ENCODE assay signal across 8 cellular contexts in the genomic region with DNA sequence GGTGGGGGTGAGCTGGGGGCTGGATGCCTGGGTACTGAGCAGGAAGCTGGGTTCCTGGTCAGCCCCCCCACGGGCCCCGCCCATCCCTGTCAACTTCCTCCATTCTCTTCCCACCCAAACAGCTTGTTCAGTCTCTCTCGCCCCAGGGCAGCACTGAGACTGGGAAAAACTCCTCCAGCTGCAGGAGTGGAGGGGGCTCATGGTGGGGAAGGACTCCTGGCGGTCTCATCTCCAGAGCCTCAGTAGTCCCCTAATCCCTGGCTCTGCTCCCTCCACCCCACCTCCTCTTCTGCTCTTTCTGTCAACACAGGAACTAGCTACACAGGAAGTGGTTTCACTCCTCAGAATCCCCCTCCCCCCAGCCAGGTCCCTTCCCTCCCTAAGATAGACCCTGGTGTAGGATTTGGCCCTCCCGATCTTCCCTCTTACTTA. TPM values are rescaled to one million over a fixed set of nuclear protein-coding genes. Genes with fewer than 3 reads are reported as not detected.
DNase-seq lines count a peak whose midpoint lies in the region; ATAC-seq, FAIRE-seq and TF ChIP-seq lines count a peak whose summit lies in the region.

A gene with protein sequence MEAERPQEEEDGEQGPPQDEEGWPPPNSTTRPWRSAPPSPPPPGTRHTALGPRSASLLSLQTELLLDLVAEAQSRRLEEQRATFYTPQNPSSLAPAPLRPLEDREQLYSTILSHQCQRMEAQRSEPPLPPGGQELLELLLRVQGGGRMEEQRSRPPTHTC (minus strand): TSS at position 36 of the 432 bp plus-strand sequence. CDS start 130 bp downstream, outside the sequence.

- peak within 1 kb of the TSS; percentile 21; the same call in 1 of the 2 replicates for H3K4me2 ChIP-seq in PC-9

- H3K4me3 ChIP-seq in PC-9 (no peak within 1 kb of the TSS), right atrium auricular region (peak within 1 kb of the TSS; percentile 12 to 40), spleen (peak within 1 kb of the TSS; percentile 61 to 89 (median 73))

- no peak; the same call in 1 of the 2 replicates for TF ChIP-seq POLR2A in GM12891 (IDR thresholded peaks at IDR 0.05; ENCODE audit: low read depth, low read length)
- TF ChIP-seq POLR2A in spleen (IDR thresholded peaks at IDR 0.05) = peak in 2 of 3 donors; percentile 38 to 49

- no peaks in the 10 kb centered on the region for H3K9me3 ChIP-seq in PC-9 (ENCODE audit: insufficient read depth, low read depth)
- H3K9me3 ChIP-seq in right atrium auricular region = no peaks in the 10 kb centered on the region
- no peaks in the 10 kb centered on the region for H3K9me3 ChIP-seq in spleen

- CTCF ChIA-PET in PC-9 (lab: Charles Lee) = interaction anchor here (0.6 kb wide), 1 partner anchor 32 kb away, joined by 6 read pairs; no protein-coding TSS in a partner anchor

- H3K9me2 ChIP-seq in PC-9 (ENCODE audit: insufficient read depth) = no peaks in the 10 kb centered on the region

- H3K27me3 ChIP-seq in PC-9 (ENCODE audit: insufficient read depth, low read depth) (no peaks in the 10 kb centered on the region), right atrium auricular region (no peaks in the 10 kb centered on the region), spleen (replicated peaks in 1 of 7) (no peaks in the 10 kb centered on the region)

- H3K27ac ChIP-seq in PC-9 = no peak within 1 kb of the TSS
- peak within 1 kb of the TSS; percentile 92 to 99 for H3K27ac ChIP-seq in right atrium auricular region
- H3K27ac ChIP-seq in spleen = peak within 1 kb of the TSS; percentile 85 to 100 (median 98)

- H2AFZ ChIP-seq in PC-9 = no peak within 1 kb of the TSS

- FAIRE-seq in GM12891 (lab: Jason Lieb, UNC) = peak; percentile 54

- H3F3A ChIP-seq in PC-9 (ENCODE audit: insufficient read depth, low read depth) = peaks cover 8% of the 10 kb centered on the region

- POLR2A ChIA-PET in PC-9 (lab: Charles Lee; ENCODE audit: unreplicated experiment) = no interaction called here

- H3K36me3 ChIP-seq in PC-9 (ENCODE audit: low read depth) (0 out of 2 replicates have a peak, but pooled peaks cover 2% of the 10 kb centered on the region), right atrium auricular region (peaks cover 4% of the 10 kb centered on the region), spleen (peaks cover 0 to 17% (median 6%) of the 10 kb centered on the region in 6 donors)

- peaks cover 18% of the 10 kb centered on the region for H3K79me2 ChIP-seq in PC-9 (ENCODE audit: low read depth)

- no TSS peak for BruUV-seq in PC-9 (replicated peaks; lab: Mats Ljungman, UMichigan)

- no peak for TF ChIP-seq CTCF in PC-9 (conservative IDR thresholded peaks at IDR 0.05)
- no peak for TF ChIP-seq CTCF in right atrium auricular region (IDR thresholded peaks at IDR 0.05)
- peak in 1 of 11 experiments; percentile 6 for TF ChIP-seq CTCF in spleen (IDR thresholded peaks at IDR 0.05 in 8 of 11, conservative IDR thresholded peaks at IDR 0.05 in 3 of 11)

- intact Hi-C loops in PC-9 (cut with micrococcal nuclease; ENCODE audit: unreplicated experiment) (loop anchor here (10.0 kb wide), 2 partner anchors 648 to 782 kb away; a partner anchor contains a TSS), spleen (cut with DNase I; ENCODE audit: low total_unique reads) (loop anchor here (10.0 kb wide), 1 partner anchor 68 kb away; a partner anchor contains a TSS)

- ATAC-seq in GM19023 (IDR thresholded peaks at IDR 0.05; ENCODE audit: unreplicated experiment) (no peak), GM18520 (IDR thresholded peaks at IDR 0.05; ENCODE audit: unreplicated experiment) (no peak), HG03280 (IDR thresholded peaks at IDR 0.05; ENCODE audit: unreplicated experiment) (no peak)

- 0 to 2% (median 0%) methylated on average over 5 of the region's 5 CpGs for WGBS in spleen, 5 donors

- no peak for DNase-seq in GM12891 (ENCODE audit: insufficient read length, low spot score)
- DNase-seq in PC-9 = no peak
- peak; percentile 32 for DNase-seq in activated naive CD4-positive, alpha-beta T cell treated with anti-CD3 and anti-CD28 coated beads, Interleukin-2, amount 50 U/mL, for 16 hours
- DNase-seq in right atrium auricular region (ENCODE audit: low spot score) = no peak
- peak; percentile 95 for DNase-seq in spleen

- H3K4me1 ChIP-seq in PC-9 (replicated peaks; ENCODE audit: insufficient read depth) = peaks cover 25% of the 10 kb centered on the region
- peaks cover 4 to 75% of the 10 kb centered on the region in 2 donors for H3K4me1 ChIP-seq in right atrium auricular region
- H3K4me1 ChIP-seq in spleen = peaks cover 55 to 87% (median 80%) of the 10 kb centered on the region in 6 donors

- no peaks in the 10 kb centered on the region for H4K20me1 ChIP-seq in PC-9 (ENCODE audit: insufficient read depth)

TF ChIP-seq in GM12891, 5 proteins besides CTCF, POLR2A, EP300 and RAD21:
- TF ChIP-seq POLR2AphosphoS5 (IDR thresholded peaks at IDR 0.05; ENCODE audit: low read depth, low read length) (no peak; the same call in 1 of the 2 replicates), SPI1 (IDR thresholded peaks at IDR 0.05; ENCODE audit: low read depth, low read length) (peak; percentile 64), TAF1 (IDR thresholded peaks at IDR 0.05; ENCODE audit: low read depth, low read length) (peak; percentile 33)
TF ChIP-seq in GM12891: peak in this region for 2.

RNA-seq across cellular contexts. Expression of the gene that starts here (rescaled TPM):
- polyA plus RNA-seq in GM12891 (2012; ENCODE audit: low read depth, missing spikeins) = 155 TPM
- 8.6 and 10.4 TPM in 2 replicates for total RNA-seq in PC-9 (2021)
- 1 to 10 TPM; 3.6 to 9.0 TPM for total RNA-seq in right atrium auricular region
- 100 to 1,000 TPM; 140 to 215 (median 187) TPM for total RNA-seq in spleen
- 100 to 1,000 TPM; 202 to 263 (median 233) TPM for polyA plus RNA-seq in spleen

Comparison
In these comparisons a context has a peak if more than half of its experiments do, and no peak if none do; other contexts are left out.
1. RNA of the gene that starts here (total RNA-seq): 140 to 215 TPM in spleen; 8.6 to 10.4 TPM in PC-9 and 3.6 to 9.0 TPM in right atrium auricular region; every median in the first group is over 10 times any median in the second.
2. DNase-seq: peak in activated naive CD4-positive, alpha-beta T cell treated with anti-CD3 and anti-CD28 coated beads, Interleukin-2, amount 50 U/mL, for 16 hours (single experiment) and spleen (single experiment); none in GM12891 (single experiment), PC-9 (0 of 2) and right atrium auricular region (single experiment).